Comparison of ENCODE assay signal across 8 cellular contexts in the genomic region with DNA sequence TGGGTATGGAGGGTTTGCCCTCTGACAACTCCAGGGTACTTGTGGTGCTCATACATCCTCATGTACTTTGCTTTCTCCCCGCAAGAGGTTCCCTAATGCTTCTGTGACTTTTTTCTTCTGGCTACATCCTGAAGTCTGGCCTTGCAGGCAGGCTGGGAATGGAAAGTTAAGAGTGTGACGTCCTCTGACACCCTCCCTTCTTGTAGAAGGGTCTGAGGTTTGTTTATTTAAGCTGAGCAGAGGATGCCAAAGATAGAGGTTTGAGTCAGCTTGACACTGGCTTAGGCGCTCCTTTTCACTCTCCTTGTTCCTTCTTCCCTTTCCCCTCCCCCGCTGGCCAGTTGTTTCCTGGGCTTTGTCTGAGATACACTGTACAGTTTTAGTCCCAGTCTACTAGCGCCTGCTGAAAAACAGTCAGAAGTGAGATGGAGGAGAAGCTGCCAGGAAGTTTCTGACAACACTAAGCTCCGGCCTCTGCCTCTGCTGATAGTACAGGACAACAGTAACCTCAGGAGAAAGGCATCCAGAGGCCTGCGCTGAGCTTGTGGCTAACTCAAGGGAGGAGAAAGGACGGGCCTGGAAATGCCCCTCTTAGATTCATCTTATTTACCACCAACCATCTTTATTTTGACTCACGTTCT. TPM values are rescaled to one million over a fixed set of nuclear protein-coding genes. Genes with fewer than 3 reads are reported as not detected.
DNase-seq lines count a peak whose midpoint lies in the region; ATAC-seq and TF ChIP-seq lines count a peak whose summit lies in the region.

MACF1 (plus strand) TSS at position 255 of the 641 bp plus-strand sequence; CDS start at position 583, 328 bp downstream.

- 0 to 1% methylated on average over 9 of the region's 9 CpGs for WGBS in GM23248 (ENCODE audit: low coverage in 1 of 2, low lambda C conversion rate in 2 of 2, missing lambda C conversion rate in 2 of 2), 2 experiments

- no peak for TF ChIP-seq CTCF in brain (conservative IDR thresholded peaks at IDR 0.05)
- TF ChIP-seq CTCF in BE2C (IDR thresholded peaks at IDR 0.05; ENCODE audit: low read depth, low read length), result no peak

- peaks cover 33% of the 10 kb centered on the region for H3K36me3 Mint-ChIP-seq in brain

- no peaks in the 10 kb centered on the region for H3K36me3 ChIP-seq in GM23248 (ENCODE audit: low read depth)
- H3K36me3 ChIP-seq in rectal smooth muscle tissue (ENCODE audit: control insufficient read depth, insufficient read depth, low read length), result no peaks in the 10 kb centered on the region
- no peaks in the 10 kb centered on the region for H3K36me3 ChIP-seq in BE2C

- peaks cover 35% of the 10 kb centered on the region for H3F3A ChIP-seq in GM23248 (ENCODE audit: insufficient read depth)

- no peaks in the 10 kb centered on the region for H3K9me3 Mint-ChIP-seq in brain

- ATAC-seq in GM21367 (IDR thresholded peaks at IDR 0.05; ENCODE audit: unreplicated experiment), result no peak

- peak within 1 kb of the TSS; percentile 21 to 85 (median 79) for H3K4me3 Mint-ChIP-seq in brain

- no peaks in the 10 kb centered on the region for H3K9me2 ChIP-seq in GM23248 (ENCODE audit: insufficient read depth)

- H3K9ac ChIP-seq in GM23248 (peak within 1 kb of the TSS; percentile 85), rectal smooth muscle tissue (ENCODE audit: low read length) (peak within 1 kb of the TSS; percentile 66)

- no peaks in the 10 kb centered on the region for H3K27me3 Mint-ChIP-seq in brain

- H3K27me3 ChIP-seq in GM23248 (replicated peaks; ENCODE audit: insufficient read depth) (no peaks in the 10 kb centered on the region), rectal smooth muscle tissue (ENCODE audit: control insufficient read depth, insufficient read depth, low read length) (no peaks in the 10 kb centered on the region), BE2C (no peaks in the 10 kb centered on the region)

- DNase-seq in ACHN, result peak; percentile 74
- DNase-seq in GM23248, result peak; percentile 94
- DNase-seq in SK-MEL-5 (ENCODE audit: low read depth, low spot score), result peak; percentile 54
- DNase-seq in hypothalamus (lab: John Stamatoyannopoulos, UW), result peak in 35 of 51 donors; percentile 9 to 73 (median 35)
- no peak for DNase-seq in BE2C

- in situ Hi-C loops in ACHN (cut with HindIII; ENCODE audit: low pct_ligation_motif_present, low pct_unique_long_range_greater_than_20kb, low sequenced_read_pairs), result no loop called here
- in situ Hi-C loops in GM23248 (cut with MboI), result no loop called here
- in situ Hi-C loops in SK-MEL-5 (cut with HindIII; ENCODE audit: low pct_unique_long_range_greater_than_20kb, low sequenced_read_pairs), result no loop called here

- H3K27ac Mint-ChIP-seq in brain, result peak within 1 kb of the TSS; percentile 64 to 96 (median 93)

- H4K20me1 ChIP-seq in GM23248 (ENCODE audit: insufficient read depth), result no peaks in the 10 kb centered on the region

- H3K9me3 ChIP-seq in GM23248 (ENCODE audit: low read depth), result no peaks in the 10 kb centered on the region
- no peaks in the 10 kb centered on the region for H3K9me3 ChIP-seq in BE2C

- H3K27ac ChIP-seq in GM23248 (peak within 1 kb of the TSS; percentile 97), rectal smooth muscle tissue (ENCODE audit: low read depth, low read length) (peak within 1 kb of the TSS; percentile 97)

- H3K4me1 ChIP-seq in GM23248 (ENCODE audit: insufficient read depth), result peaks cover 31% of the 10 kb centered on the region
- H3K4me1 ChIP-seq in rectal smooth muscle tissue (ENCODE audit: control insufficient read depth, insufficient read depth, low read length), result peaks cover 15% of the 10 kb centered on the region
- no peaks in the 10 kb centered on the region for H3K4me1 ChIP-seq in BE2C

- peak within 1 kb of the TSS; percentile 99 for H3K4me2 ChIP-seq in GM23248 (ENCODE audit: unreplicated experiment)

- H3K79me2 ChIP-seq in GM23248 (ENCODE audit: insufficient read depth), result peaks cover 86% of the 10 kb centered on the region

- H3K4me1 Mint-ChIP-seq in brain, result peaks cover 48% of the 10 kb centered on the region

- H3K4me3 ChIP-seq in GM23248 (peak within 1 kb of the TSS; percentile 72), rectal smooth muscle tissue (ENCODE audit: low read length) (peak within 1 kb of the TSS; percentile 79), BE2C (ENCODE audit: low read depth, low read length) (no peak within 1 kb of the TSS)

- H2AFZ ChIP-seq in GM23248, result peak within 1 kb of the TSS; percentile 59

RNA-seq across cellular contexts. Expression of gene MACF1, which starts in this region (rescaled TPM):
- 171 and 177 TPM in 2 replicates for total RNA-seq in GM23248 (2014; rRNA removed; shearing (Covaris generic))
- polyA plus RNA-seq in GM23248 (2016; fragmentation: Nextera tagmentation; extraction: Ambion mirVana) (47.6 and 55.1 TPM in 2 replicates), brain (ENCODE audit: insufficient read depth, low read depth, low replicate concordance) (79.3 TPM)
- 70.1 and 77.9 TPM in 2 replicates for total RNA-seq in SK-MEL-5 (2014; rRNA removed; shearing (Covaris generic))
- polyA plus RNA-seq in SK-MEL-5 (2015; cell fraction: cytosol; rRNA removed), result 43.7 and 77.3 TPM in 2 replicates
- polyA plus RNA-seq in SK-MEL-5 (2015; cell fraction: nucleus; rRNA removed), result 68.5 and 84.7 TPM in 2 replicates
- polyA plus RNA-seq in BE2C (2012; ENCODE audit: insufficient read depth, insufficient read length, low read depth), result 24.3 TPM
